14 cellular contexts compared by ENCODE assay signal in genomic region chr13:101869553-101869952, GRCh38.
A peak's percentile ranks its signal among the peaks of the same experiment; 100 is the strongest.
DNase-seq lines count a peak whose midpoint lies in the region; ATAC-seq, FAIRE-seq and TF ChIP-seq lines count a peak whose summit lies in the region.
"Had no signal": no experiment of that assay in that cellular context is flagged by ENCODE, and none has a peak within 500 bp of the region (broad histone marks: within the 10 kb centered on the region; RNA-seq: fewer than 3 reads in every experiment).

No MANE protein-coding gene starts in this region.

- peak; percentile 43 for DNase-seq in AG10803 (ENCODE audit: low read depth)
- DNase-seq in activated CD8-positive, alpha-beta T cell treated with anti-CD3 and anti-CD28 coated beads, Interleukin-2, amount 10 ng/mL, durations not matched to agents 7 days and 5 days: no peak
- no peak for DNase-seq in urothelium cell line (ENCODE audit: low spot score)
- DNase-seq in ACHN: no peak
- DNase-seq: dermis blood vessel endothelial cell, hypothalamus, NCI-H1048, WERI-Rb-1 had no signal

- no peaks in the 10 kb centered on the region for H3K9me3 Mint-ChIP-seq in activated CD8-positive, alpha-beta T cell treated with anti-CD3 and anti-CD28 coated beads, Interleukin-2, amount 10 ng/mL, durations not matched to agents 7 days and 5 days (ENCODE audit: insufficient read depth)

- POLR2A ChIA-PET in activated CD8-positive, alpha-beta T cell treated with anti-CD3 and anti-CD28 coated beads, Interleukin-2, amount 10 ng/mL, durations not matched to agents 7 days and 5 days (lab: Charles Lee): no interaction called here

- H3K4me3 Mint-ChIP-seq in activated CD8-positive, alpha-beta T cell treated with anti-CD3 and anti-CD28 coated beads, Interleukin-2, amount 10 ng/mL, durations not matched to agents 7 days and 5 days: no peak overlapping the region

- FAIRE-seq in urothelium cell line (lab: Jason Lieb, UNC): no peak

- in situ Hi-C loops in ACHN (cut with HindIII; ENCODE audit: low pct_ligation_motif_present, low pct_unique_long_range_greater_than_20kb, low sequenced_read_pairs): no loop called here

- H3K4me1 Mint-ChIP-seq in activated CD8-positive, alpha-beta T cell treated with anti-CD3 and anti-CD28 coated beads, Interleukin-2, amount 10 ng/mL, durations not matched to agents 7 days and 5 days (ENCODE audit: low read depth): no peaks in the 10 kb centered on the region

- H3K27me3 Mint-ChIP-seq in activated CD8-positive, alpha-beta T cell treated with anti-CD3 and anti-CD28 coated beads, Interleukin-2, amount 10 ng/mL, durations not matched to agents 7 days and 5 days (ENCODE audit: low read depth): no peaks in the 10 kb centered on the region

- peak; percentile 88 for ATAC-seq in GM19035 (IDR thresholded peaks at IDR 0.05; ENCODE audit: unreplicated experiment)
- peak; percentile 78 for ATAC-seq in HG02763 (IDR thresholded peaks at IDR 0.05; ENCODE audit: unreplicated experiment)
- peak; percentile 99 for ATAC-seq in HG03571 (IDR thresholded peaks at IDR 0.05; ENCODE audit: unreplicated experiment)
- ATAC-seq in GM19023 (IDR thresholded peaks at IDR 0.05; ENCODE audit: unreplicated experiment): no peak
- no peak for ATAC-seq in activated CD8-positive, alpha-beta T cell treated with anti-CD3 and anti-CD28 coated beads, Interleukin-2, amount 10 ng/mL, durations not matched to agents 7 days and 5 days

- no peaks in the 10 kb centered on the region for H3K36me3 Mint-ChIP-seq in activated CD8-positive, alpha-beta T cell treated with anti-CD3 and anti-CD28 coated beads, Interleukin-2, amount 10 ng/mL, durations not matched to agents 7 days and 5 days (ENCODE audit: low read depth)

- CTCF ChIA-PET in activated CD8-positive, alpha-beta T cell treated with anti-CD3 and anti-CD28 coated beads, Interleukin-2, amount 10 ng/mL, durations not matched to agents 7 days and 5 days (lab: Charles Lee): no interaction called here

- no peak overlapping the region for H3K27ac Mint-ChIP-seq in activated CD8-positive, alpha-beta T cell treated with anti-CD3 and anti-CD28 coated beads, Interleukin-2, amount 10 ng/mL, durations not matched to agents 7 days and 5 days

- TF ChIP-seq CTCF in AG10803 (conservative IDR thresholded peaks at IDR 0.05; ENCODE audit: low read length): no peak

- H3K4me3 ChIP-seq in AG10803 (ENCODE audit: low read length): no peak overlapping the region
- H3K4me3 ChIP-seq: BLaER1, skin epidermis had no signal

Comparison
In these comparisons a context has a peak if more than half of its experiments do, and no peak if none do; other contexts are left out.
1. ATAC-seq: peak in GM19035 (single experiment), HG02763 (single experiment) and HG03571 (single experiment); none in GM19023 (single experiment) and activated CD8-positive, alpha-beta T cell treated with anti-CD3 and anti-CD28 coated beads, Interleukin-2, amount 10 ng/mL, durations not matched to agents 7 days and 5 days (single experiment).